ENCODE assay signal across 16 cellular contexts in the genomic region with DNA sequence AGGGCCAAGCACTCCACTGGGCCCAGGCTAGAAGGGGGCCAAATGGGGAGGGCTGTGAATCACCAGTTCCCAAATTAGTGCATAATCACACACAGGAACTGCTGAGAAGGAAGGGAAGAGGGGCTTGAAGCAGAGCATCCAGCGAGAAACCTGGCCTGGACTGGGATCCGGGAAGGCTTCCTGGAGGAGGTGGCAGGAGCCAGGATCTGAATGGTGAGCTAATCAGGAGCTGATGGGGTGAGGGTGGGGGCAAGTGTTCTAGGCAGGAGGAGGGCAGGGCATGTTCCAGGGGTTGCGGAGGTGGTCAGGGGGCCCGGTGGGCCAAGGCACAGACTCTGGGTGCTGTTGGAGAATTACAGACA. TPM values are rescaled to one million over a fixed set of nuclear protein-coding genes. Genes with fewer than 3 reads are reported as not detected.
DNase-seq lines count a peak whose midpoint lies in the region; ATAC-seq, FAIRE-seq and TF ChIP-seq lines count a peak whose summit lies in the region.
"Had no signal": no experiment of that assay in that cellular context is flagged by ENCODE, and none has a peak within 500 bp of the region (broad histone marks: within the 10 kb centered on the region; RNA-seq: fewer than 3 reads in every experiment).

No MANE protein-coding gene starts in this region.

- intact Hi-C loops in Panc1 (cut with micrococcal nuclease; ENCODE audit: unreplicated experiment) (no loop called here), testis (cut with DNase I; ENCODE audit: low total_unique reads) (no loop called here)

- in situ Hi-C loops in Panc1 (cut with HindIII; ENCODE audit: low pct_unique_long_range_greater_than_20kb, low sequenced_read_pairs): no loop called here

- H2BK20ac ChIP-seq in H1 (ENCODE audit: low read length): peak overlapping the region; percentile 100; the same call in 1 of the 2 replicates

- POLR2A ChIA-PET in Panc1 (lab: Charles Lee) (no interaction called here), H1 (lab: Charles Lee; ENCODE audit: partially characterized antibody) (interaction anchor here (0.8 to 5.6 kb wide), 7 partner anchors 10 to 37 kb away, joined by 3 to 71 read pairs (median 4); no protein-coding TSS in a partner anchor)

- no peak overlapping the region for H4K5ac ChIP-seq in H1 (ENCODE audit: insufficient read length, low read depth, low read length)

- no peak overlapping the region for H2AFZ ChIP-seq in H1 (ENCODE audit: low read length)

- H3K27ac ChIP-seq in Panc1 (ENCODE audit: low read length): peak overlapping the region; percentile 89; the same call in 1 of the 2 replicates
- peak overlapping the region; percentile 82; the same call in 1 of the 2 replicates for H3K27ac ChIP-seq in H1 (ENCODE audit: low read depth, low read length)
- peak overlapping the region; percentile 87 to 91 for H3K27ac ChIP-seq in testis

- peak overlapping the region; percentile 100 for H4K91ac ChIP-seq in H1 (replicated peaks; ENCODE audit: insufficient read length, low read length)

- peak overlapping the region; percentile 4 for H3K18ac ChIP-seq in H1 (ENCODE audit: extremely low read depth, low read length)

- peaks cover 6% of the 10 kb centered on the region; the same call in 1 of the 2 replicates for H3K79me1 ChIP-seq in H1 (ENCODE audit: low read depth, low read length)

- peak overlapping the region; percentile 97 for H2BK5ac ChIP-seq in H1 (ENCODE audit: low read depth, low read length)

- H3K14ac ChIP-seq in H1 (ENCODE audit: insufficient read length): no peak overlapping the region

- H2AK5ac ChIP-seq in H1 (ENCODE audit: low read depth, low read length): peak overlapping the region; percentile 71; the same call in 1 of the 2 replicates

- no peaks in the 10 kb centered on the region for H3K23me2 ChIP-seq in H1 (ENCODE audit: low read depth, low read length)

- ATAC-seq in Panc1: no peak
- ATAC-seq in HG03039 (IDR thresholded peaks at IDR 0.05; ENCODE audit: unreplicated experiment): no peak
- no peak for ATAC-seq in left lobe of liver

- no peak for FAIRE-seq in H1 (lab: Jason Lieb, UNC)
- FAIRE-seq: bronchial epithelial cell, GM19239 had no signal

- peak overlapping the region; percentile 84; the same call in 1 of the 2 replicates for H2BK12ac ChIP-seq in H1 (ENCODE audit: low read depth, low read length)

- H3K9ac ChIP-seq in H1 (replicated peaks in 1 of 4; ENCODE audit: extremely low read depth in 1 of 4, low read depth in 3 of 4, low read length in 3 of 4) (peak overlapping the region in 1 of 4 experiments; percentile 46; a peak in 2 of 7 replicates), mucosa of stomach (ENCODE audit: low read length) (peak overlapping the region; percentile 84)

- no peak overlapping the region for H2BK120ac ChIP-seq in H1 (replicated peaks; ENCODE audit: low read depth, low read length)

- H3K4me3 ChIP-seq in Panc1 (ENCODE audit: low read depth in 2 of 2, low read length in 2 of 2): no peak overlapping the region
- no peak overlapping the region for H3K4me3 ChIP-seq in H1 (ENCODE audit: extremely low read depth in 1 of 4, insufficient read depth in 2 of 4, low read depth in 3 of 4, low read length in 4 of 4)
- no peak overlapping the region for H3K4me3 ChIP-seq in mucosa of stomach (ENCODE audit: low read length)
- H3K4me3 ChIP-seq in testis: no peak overlapping the region

- no peak for TF ChIP-seq CTCF in Panc1 (IDR thresholded peaks at IDR 0.05)
- TF ChIP-seq CTCF in H1 (IDR thresholded peaks at IDR 0.05; ENCODE audit: control extremely low read depth in 1 of 3, insufficient read depth in 1 of 3, low read depth in 1 of 3, low read length in 3 of 3): no peak
- TF ChIP-seq CTCF in testis (IDR thresholded peaks at IDR 0.05): no peak

- no peak overlapping the region for H3K23ac ChIP-seq in H1 (ENCODE audit: insufficient read length)

- peaks cover 76% of the 10 kb centered on the region for H3K4me1 ChIP-seq in Panc1 (ENCODE audit: control insufficient read depth, insufficient read depth, low read length)
- peaks cover 3 to 51% (median 42%) of the 10 kb centered on the region in 4 experiments for H3K4me1 ChIP-seq in H1 (replicated peaks in 1 of 4; ENCODE audit: control insufficient read depth in 3 of 4, insufficient read depth in 4 of 4, low read length in 3 of 4)
- H3K4me1 ChIP-seq in mucosa of stomach (ENCODE audit: control insufficient read depth, insufficient read depth, low read length): peaks cover 84% of the 10 kb centered on the region
- peaks cover 64% of the 10 kb centered on the region for H3K4me1 ChIP-seq in testis

- no peaks in the 10 kb centered on the region for H3K9me3 ChIP-seq in Panc1 (ENCODE audit: control insufficient read depth, insufficient read depth, low read depth, low read length)
- H3K9me3 ChIP-seq in H1 (ENCODE audit: insufficient read depth in 2 of 2, low read depth in 1 of 2, low read length in 1 of 2): no peaks in the 10 kb centered on the region
- H3K9me3 ChIP-seq in mucosa of stomach (ENCODE audit: control insufficient read depth, low read length): no peaks in the 10 kb centered on the region
- no peaks in the 10 kb centered on the region for H3K9me3 ChIP-seq in testis
- H3K9me3 ChIP-seq: BE2C had no signal

- TF ChIP-seq POLR2A in H1 (IDR thresholded peaks at IDR 0.05; ENCODE audit: control extremely low read depth in 1 of 2, low read depth in 2 of 2, low read length in 2 of 2) (no peak), testis (IDR thresholded peaks at IDR 0.05) (no peak)

- H3K4ac ChIP-seq in H1 (replicated peaks; ENCODE audit: insufficient read length, low read depth, low read length): no peak overlapping the region

- no peaks in the 10 kb centered on the region for H3K79me2 ChIP-seq in H1 (ENCODE audit: control insufficient read depth in 1 of 2, insufficient read depth in 2 of 2, low read length in 2 of 2)

- CTCF ChIA-PET in Panc1 (lab: Charles Lee): no interaction called here
- CTCF ChIA-PET in H1 (lab: Charles Lee; ENCODE audit: partially characterized antibody): interaction anchor here (0.7 to 3.2 kb wide), 10 partner anchors 9 to 54 kb away, joined by 3 to 11 read pairs (median 4); no protein-coding TSS in a partner anchor

- H3K27me3 ChIP-seq in Panc1 (ENCODE audit: control insufficient read depth, insufficient read depth, low read length) (no peaks in the 10 kb centered on the region), H1 (replicated peaks in 1 of 4; ENCODE audit: control insufficient read depth in 3 of 4, extremely low read depth in 1 of 4, insufficient read depth in 3 of 4, low read length in 3 of 4) (no peaks in the 10 kb centered on the region), mucosa of stomach (ENCODE audit: control insufficient read depth, insufficient read depth, low read length) (no peaks in the 10 kb centered on the region), testis (no peaks in the 10 kb centered on the region)
- H3K27me3 ChIP-seq: BE2C had no signal

- 83% methylated on average over 4 of the region's 4 CpGs; no CpG with 5 or more reads in 1 of the 2 experiments for WGBS in H1 (ENCODE audit: extremely low coverage in 1 of 2, insufficient coverage in 1 of 2, insufficient read length in 1 of 2, insufficient replicate concordance in 2 of 2, low coverage in 1 of 2, low lambda C conversion rate in 2 of 2, missing lambda C conversion rate in 1 of 2), 2 experiments
- 86 to 88% methylated on average over 4 of the region's 4 CpGs for WGBS in testis, 2 donors

- H3K36me3 ChIP-seq in Panc1 (ENCODE audit: control insufficient read depth, insufficient read depth, low read length) (no peaks in the 10 kb centered on the region), H1 (ENCODE audit: control insufficient read depth in 2 of 4, insufficient read depth in 4 of 4, low read length in 3 of 4) (peaks cover 0 to 8% (median 2%) of the 10 kb centered on the region in 4 experiments; a peak in 3 of 8 replicates), mucosa of stomach (ENCODE audit: control insufficient read depth, insufficient read depth, low read length) (peaks cover 18% of the 10 kb centered on the region), testis (ENCODE audit: low read depth, missing control alignments) (no peaks in the 10 kb centered on the region)

- DNase-seq in Panc1 (ENCODE audit: low read depth, low spot score): no peak
- DNase-seq in H1 (ENCODE audit: low read depth in 1 of 2, low spot score in 2 of 2): no peak
- DNase-seq in testis: no peak
- no peak for DNase-seq in stimulated activated CD8-positive, alpha-beta memory T cell treated with anti-CD3 and anti-CD28 coated beads, Interleukin-4, amount 100 ng/mL, for 48 hours
- DNase-seq in NCI-H345 treated with DMSO at 0.1 percent for 48 hours (lab: John Stamatoyannopoulos, UW; ENCODE audit: unreplicated experiment): no peak
- DNase-seq in left lobe of liver (ENCODE audit: low spot score): no peak
- DNase-seq: activated CD4-positive, CD25-positive, alpha-beta regulatory T cell treated with anti-CD3 and anti-CD28 coated beads, Interleukin-2, amount 50 U/mL, for 72 hours; activated naive CD4-positive, alpha-beta T cell treated with anti-CD3 and anti-CD28 coated beads, Interleukin-2, amount 50 U/mL, for 16 hours; BE2C; foreskin fibroblast; Karpas-422; NCI-H1417 treated with DMSO at 0.1 percent for 48 hours had no signal

- no peak for TF ChIP-seq RAD21 in H1 (IDR thresholded peaks at IDR 0.05 in 1 of 2, conservative IDR thresholded peaks at IDR 0.05 in 1 of 2; ENCODE audit: low read depth in 2 of 2, low read length in 2 of 2)

- H4K8ac ChIP-seq in H1 (ENCODE audit: extremely low read depth, insufficient read depth, low read length): no peak overlapping the region

- no peak overlapping the region for H2BK15ac ChIP-seq in H1 (ENCODE audit: low read length)

- BruUV-seq in Panc1 (replicated peaks; lab: Mats Ljungman, UMichigan): no TSS peak

- no peak for TF ChIP-seq EP300 in H1 (IDR thresholded peaks at IDR 0.05; ENCODE audit: borderline replicate concordance in 1 of 2, low read depth in 2 of 2, low read length in 2 of 2)

- H3K56ac ChIP-seq in H1 (replicated peaks; ENCODE audit: insufficient read length, low read depth, low read length): no peak overlapping the region

- H3K4me2 ChIP-seq in H1 (ENCODE audit: insufficient read depth in 1 of 2, low read depth in 2 of 2, low read length in 2 of 2): no peak overlapping the region

- H4K20me1 ChIP-seq in H1 (replicated peaks in 1 of 2; ENCODE audit: control insufficient read depth in 1 of 2, insufficient read depth in 2 of 2, low read length in 2 of 2): peaks cover 0 to 1% of the 10 kb centered on the region in 2 experiments

RNA-seq across cellular contexts. Expression of gene PWWP2B, which starts 12.6 kb away (rescaled TPM):
- total RNA-seq in Panc1 (2021; ENCODE audit: unreplicated experiment): 51.6 TPM
- polyA plus RNA-seq in Panc1 (2012; ENCODE audit: insufficient read length): 56.2 TPM
- total RNA-seq in H1 (2021; fragmentation: NEBNext Ultra II Directional; extraction: Animal tissue kit (Norgen Biotek cat#: 25700)): 10.8 and 11.0 TPM in 2 replicates
- 5.3 and 9.4 TPM in 2 replicates for polyA plus RNA-seq in H1 (2011; rRNA removed)
- 7.2 TPM for polyA plus RNA-seq in H1 (2011; cell fraction: cytosol; rRNA removed)
- 17.0 TPM for polyA plus RNA-seq in H1 (2011; cell fraction: nucleus; rRNA removed)
- polyA plus RNA-seq in H1 (2012, experiment 1 of 2): 4.8 to 8.4 TPM (median 8.0 TPM) in 4 replicates
- 6.0 TPM for polyA plus RNA-seq in H1 (2012, experiment 2 of 2)
- 6.0 TPM for polyA plus RNA-seq in H1 (2013, experiment 1 of 2)
- 5.5 TPM for polyA plus RNA-seq in H1 (2013, experiment 2 of 2)
- 1.2 and 1.4 TPM in 2 replicates for polyA minus RNA-seq in H1 (2011; rRNA and poly(A)+ RNA removed)
- polyA minus RNA-seq in H1 (2011; cell fraction: cytosol; rRNA and poly(A)+ RNA removed): 5.2 TPM
- 7.0 TPM for polyA minus RNA-seq in H1 (2011; cell fraction: nucleus; rRNA and poly(A)+ RNA removed)
- 10 to 100 TPM; 32.6 to 45.1 TPM for total RNA-seq in testis
- polyA plus RNA-seq in testis (ENCODE audit: insufficient read depth, low read depth, low replicate concordance): 16.0 TPM
- total RNA-seq in left lobe of liver: 5.8 TPM
